Comparison of ENCODE assay signal across 11 cellular contexts in genomic region chr3:14803101-14803980, GRCh38. TPM values are rescaled to one million over a fixed set of nuclear protein-coding genes. Genes with fewer than 3 reads are reported as not detected.
DNase-seq lines count a peak whose midpoint lies in the region; ATAC-seq and TF ChIP-seq lines count a peak whose summit lies in the region.
"Had no signal": no experiment of that assay in that cellular context is flagged by ENCODE, and none has a peak within 500 bp of the region (broad histone marks: within the 10 kb centered on the region; RNA-seq: fewer than 3 reads in every experiment).

No MANE protein-coding gene starts in this region.

- TF ChIP-seq EP300 in esophagus muscularis mucosa (IDR thresholded peaks at IDR 0.05), result no peak

- intact Hi-C loops in esophagus muscularis mucosa (cut with DNase I), result no loop called here

- H3K36me3 ChIP-seq in CD4-positive, CD25-positive, alpha-beta regulatory T cell (ENCODE audit: control insufficient read depth, insufficient read depth, low read length), result no peaks in the 10 kb centered on the region
- no peaks in the 10 kb centered on the region for H3K36me3 ChIP-seq in esophagus muscularis mucosa
- H3K36me3 ChIP-seq: breast epithelium had no signal

- H3K9me3 ChIP-seq in CD4-positive, CD25-positive, alpha-beta regulatory T cell (ENCODE audit: control insufficient read depth in 2 of 2, low read length in 2 of 2), result no peaks in the 10 kb centered on the region
- no peaks in the 10 kb centered on the region for H3K9me3 ChIP-seq in esophagus muscularis mucosa
- H3K9me3 ChIP-seq: breast epithelium had no signal

- no peak for TF ChIP-seq POLR2A in esophagus muscularis mucosa (IDR thresholded peaks at IDR 0.05; ENCODE audit: low read depth)

- H3K4me1 ChIP-seq in CD4-positive, CD25-positive, alpha-beta regulatory T cell (ENCODE audit: control insufficient read depth, insufficient read depth, low read length, poor library complexity, severe bottlenecking), result no peaks in the 10 kb centered on the region
- peaks cover 18 to 33% (median 29%) of the 10 kb centered on the region in 4 donors for H3K4me1 ChIP-seq in esophagus muscularis mucosa
- H3K4me1 ChIP-seq: breast epithelium had no signal

- H3K4me3 ChIP-seq in CD4-positive, CD25-positive, alpha-beta regulatory T cell (ENCODE audit: low read depth, low read length), result no peak overlapping the region
- no peak overlapping the region for H3K4me3 ChIP-seq in esophagus muscularis mucosa
- H3K4me3 ChIP-seq: breast epithelium had no signal

- 71% methylated on average over 13 of the region's 13 CpGs for WGBS in esophagus muscularis mucosa

- TF ChIP-seq CTCF in esophagus muscularis mucosa (IDR thresholded peaks at IDR 0.05) (peak in 1 of 3 experiments; percentile 6), HFFc6 (IDR thresholded peaks at IDR 0.05) (no peak)

- peaks cover 0 to 2% (median 0%) of the 10 kb centered on the region in 7 donors for H3K9me3 Mint-ChIP-seq in CD4-positive, CD25-positive, alpha-beta regulatory T cell
- H3K9me3 Mint-ChIP-seq in HFFc6, result no peaks in the 10 kb centered on the region

- no peak overlapping the region for H3K4me3 Mint-ChIP-seq in CD4-positive, CD25-positive, alpha-beta regulatory T cell
- no peak overlapping the region for H3K4me3 Mint-ChIP-seq in HFFc6

- H3K4me1 Mint-ChIP-seq in CD4-positive, CD25-positive, alpha-beta regulatory T cell, result peaks cover 0 to 2% (median 0%) of the 10 kb centered on the region in 4 donors
- H3K4me1 Mint-ChIP-seq in HFFc6 (ENCODE audit: low read depth), result no peaks in the 10 kb centered on the region

- peak overlapping the region in 2 of 3 donors; percentile 59 to 68 for H3K27ac Mint-ChIP-seq in CD4-positive, CD25-positive, alpha-beta regulatory T cell
- no peak overlapping the region for H3K27ac Mint-ChIP-seq in HFFc6

- H3K36me3 Mint-ChIP-seq in CD4-positive, CD25-positive, alpha-beta regulatory T cell, result no peaks in the 10 kb centered on the region
- H3K36me3 Mint-ChIP-seq in HFFc6 (ENCODE audit: low read depth), result no peaks in the 10 kb centered on the region

- no peaks in the 10 kb centered on the region for H3K27me3 ChIP-seq in CD4-positive, CD25-positive, alpha-beta regulatory T cell (ENCODE audit: control insufficient read depth, insufficient read depth, low read length)
- H3K27me3 ChIP-seq in esophagus muscularis mucosa, result peaks cover 0 to 31% (median 0%) of the 10 kb centered on the region in 4 donors

- no peak overlapping the region for H3K27ac ChIP-seq in CD4-positive, CD25-positive, alpha-beta regulatory T cell (ENCODE audit: insufficient read depth, low read length, poor library complexity, severe bottlenecking)
- H3K27ac ChIP-seq in esophagus muscularis mucosa (replicated peaks in 1 of 4), result peak overlapping the region in 3 of 4 donors; percentile 37 to 60 (median 45)

- ATAC-seq in CD4-positive, CD25-positive, alpha-beta regulatory T cell (ENCODE audit: low read depth in 2 of 2), result no peak
- ATAC-seq in GM21526 (IDR thresholded peaks at IDR 0.05; ENCODE audit: low FRiP score, unreplicated experiment) (no peak), HG03159 (IDR thresholded peaks at IDR 0.05; ENCODE audit: unreplicated experiment) (no peak)

- H3K27me3 Mint-ChIP-seq in CD4-positive, CD25-positive, alpha-beta regulatory T cell, result peaks cover 12% of the 10 kb centered on the region
- H3K27me3 Mint-ChIP-seq in HFFc6 (ENCODE audit: insufficient read depth), result peaks cover 22% of the 10 kb centered on the region

- DNase-seq in CD4-positive, CD25-positive, alpha-beta regulatory T cell, result peak in 1 of 3 donors; percentile 5
- peak; percentile 78 for DNase-seq in LoVo (ENCODE audit: low spot score)
- DNase-seq in esophagus muscularis mucosa (ENCODE audit: extremely low spot score), result no peak
- peak; percentile 90 for DNase-seq in myocyte (ENCODE audit: low read depth)
- DNase-seq in RKO (ENCODE audit: low spot score), result no peak
- no peak for DNase-seq in HFFc6
- DNase-seq: MM.1S, posterior cingulate gyrus had no signal

RNA-seq across cellular contexts. Expression of gene FGD5, which starts 15.4 kb away (rescaled TPM):
- 0.79 TPM for total RNA-seq in CD4-positive, CD25-positive, alpha-beta regulatory T cell
- polyA plus RNA-seq in CD4-positive, CD25-positive, alpha-beta regulatory T cell, result under 1 TPM in 1 of 4 donors, not detected in 3; 0.13 TPM
- total RNA-seq in esophagus muscularis mucosa (10 to 100 TPM; 15.4 to 21.1 (median 16.1) TPM), myocyte (not detected in 2 replicates)
- 0.11 TPM for polyA plus RNA-seq in myocyte (2012)
- not detected for total RNA-seq in HFFc6 (2021; fragmentation: NEBNext Ultra II Directional; extraction: Animal tissue kit (Norgen Biotek cat#: 25700))

Comparison
In these comparisons a context has a peak if more than half of its experiments do, and no peak if none do; other contexts are left out.
1. DNase-seq: peak in LoVo (single experiment) and myocyte (single experiment); none in esophagus muscularis mucosa (single experiment), RKO (single experiment) and HFFc6 (single experiment).